Comparison of ENCODE assay signal across 1 cellular context in genomic region chr19:7620442-7621412, GRCh38.
TF ChIP-seq lines count a peak whose summit lies in the region.

No MANE protein-coding gene starts in this region.

TF ChIP-seq in GM12878, 131 proteins besides CTCF, POLR2A, EP300 and RAD21:
- no peak for TF ChIP-seq RAD51 (IDR thresholded peaks at IDR 0.05)
- TF ChIP-seq SRF (IDR thresholded peaks at IDR 0.05; ENCODE audit: low read depth in 2 of 2, low read length in 2 of 2) = no peak
- TF ChIP-seq BCL3 (IDR thresholded peaks at IDR 0.05; ENCODE audit: borderline replicate concordance, insufficient read depth, low read depth, low read length, poor library complexity, severe bottlenecking) = no peak
- TF ChIP-seq HDGF (IDR thresholded peaks at IDR 0.05) = no peak
- TF ChIP-seq FOXK2 (IDR thresholded peaks at IDR 0.05) = no peak
- TF ChIP-seq CHD2 (IDR thresholded peaks at IDR 0.05; ENCODE audit: borderline replicate concordance, low read depth, low read length) = no peak
- no peak for TF ChIP-seq MTA2 (IDR thresholded peaks at IDR 0.05; ENCODE audit: low read depth)
- TF ChIP-seq HDAC2 (IDR thresholded peaks at IDR 0.05) = no peak
- TF ChIP-seq RELA (IDR thresholded peaks at IDR 0.05; ENCODE audit: borderline replicate concordance, partially characterized antibody) = no peak
- no peak for TF ChIP-seq RCOR1 (conservative IDR thresholded peaks at IDR 0.05; ENCODE audit: low read depth, low read length)
